ENCODE assay signal across 2 cellular contexts in the genomic region with DNA sequence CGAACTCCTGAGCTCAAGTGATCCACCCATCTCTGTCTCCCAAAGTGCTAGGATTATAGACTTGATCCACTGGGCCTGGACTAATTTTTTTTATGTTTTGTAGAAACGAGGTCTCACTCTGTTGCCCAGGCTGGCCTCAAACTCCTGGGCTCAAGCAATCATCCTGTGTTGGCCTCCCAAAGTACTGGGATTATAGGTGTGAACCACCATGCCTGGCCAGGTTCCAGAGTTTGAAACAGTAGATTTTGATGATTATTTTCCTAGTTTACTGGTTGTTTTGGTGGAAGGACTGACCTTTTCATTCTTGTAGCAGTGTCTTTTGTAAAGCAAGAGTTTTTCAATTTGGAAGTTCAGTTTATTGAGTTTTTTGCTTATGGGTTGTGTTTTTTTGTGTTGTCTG.
TF ChIP-seq lines count a peak whose summit lies in the region.

No MANE protein-coding gene starts in this region.

TF ChIP-seq in HEK293, 187 proteins besides CTCF, POLR2A, EP300 and RAD21 (continued from another document):
- TF ChIP-seq, protein P1, sequence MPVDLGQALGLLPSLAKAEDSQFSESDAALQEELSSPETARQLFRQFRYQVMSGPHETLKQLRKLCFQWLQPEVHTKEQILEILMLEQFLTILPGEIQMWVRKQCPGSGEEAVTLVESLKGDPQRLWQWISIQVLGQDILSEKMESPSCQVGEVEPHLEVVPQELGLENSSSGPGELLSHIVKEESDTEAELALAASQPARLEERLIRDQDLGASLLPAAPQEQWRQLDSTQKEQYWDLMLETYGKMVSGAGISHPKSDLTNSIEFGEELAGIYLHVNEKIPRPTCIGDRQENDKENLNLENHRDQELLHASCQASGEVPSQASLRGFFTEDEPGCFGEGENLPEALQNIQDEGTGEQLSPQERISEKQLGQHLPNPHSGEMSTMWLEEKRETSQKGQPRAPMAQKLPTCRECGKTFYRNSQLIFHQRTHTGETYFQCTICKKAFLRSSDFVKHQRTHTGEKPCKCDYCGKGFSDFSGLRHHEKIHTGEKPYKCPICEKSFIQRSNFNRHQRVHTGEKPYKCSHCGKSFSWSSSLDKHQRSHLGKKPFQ (tag by site-specific recombination; IDR thresholded peaks at IDR 0.05): peak; percentile 98
- no peak for TF ChIP-seq HOXA7 (CRISPR knock-in tag; IDR thresholded peaks at IDR 0.05; ENCODE audit: borderline replicate concordance)

TF ChIP-seq in WTC11, 78 proteins besides CTCF, POLR2A, EP300 and RAD21 (continued from another document):
- TF ChIP-seq, protein P2, sequence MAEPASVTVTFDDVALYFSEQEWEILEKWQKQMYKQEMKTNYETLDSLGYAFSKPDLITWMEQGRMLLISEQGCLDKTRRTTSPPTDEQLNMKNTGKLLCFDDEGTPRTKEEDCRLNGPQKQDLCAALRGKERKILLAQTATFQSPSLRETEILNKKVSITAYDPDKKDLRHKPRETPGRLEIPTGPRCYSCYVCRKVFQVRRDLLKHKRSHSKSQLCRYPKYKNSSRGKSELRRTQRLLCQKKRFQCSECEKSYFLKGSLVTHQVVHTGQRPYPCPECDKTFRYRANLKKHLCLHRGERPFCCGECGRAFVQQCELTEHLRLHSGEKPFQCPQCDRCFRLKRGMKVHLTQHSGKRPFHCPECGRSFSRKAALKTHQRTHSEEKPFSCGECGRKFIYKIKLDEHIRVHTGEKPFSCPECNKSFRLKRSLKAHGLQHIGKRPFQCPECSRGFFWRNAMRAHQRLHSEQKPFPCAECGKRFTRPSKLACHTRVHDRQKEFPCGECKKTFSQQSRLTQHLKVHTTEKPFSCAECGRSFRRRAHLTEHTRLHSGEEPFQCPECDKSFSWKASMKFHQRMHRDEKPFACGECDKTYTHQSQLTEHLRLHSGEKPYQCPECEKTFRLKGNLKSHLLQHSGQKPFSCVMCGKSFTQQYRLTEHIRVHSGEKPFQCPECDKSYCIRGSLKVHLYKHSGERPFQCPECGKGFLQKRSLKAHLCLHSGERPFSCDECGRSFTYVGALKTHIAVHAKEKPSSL (CRISPR knock-in tag; conservative IDR thresholded peaks at IDR 0.05): no peak
- TF ChIP-seq ZNF396 (CRISPR knock-in tag; IDR thresholded peaks at IDR 0.05; ENCODE audit: borderline replicate concordance) (no peak), ATF1 (CRISPR knock-in tag; IDR thresholded peaks at IDR 0.05) (no peak), TCF7 (CRISPR knock-in tag; IDR thresholded peaks at IDR 0.05; ENCODE audit: low read depth) (no peak), TEAD4 (CRISPR knock-in tag; IDR thresholded peaks at IDR 0.05) (no peak), SOX15 (CRISPR knock-in tag; IDR thresholded peaks at IDR 0.05) (no peak), ZNF317 (CRISPR knock-in tag; IDR thresholded peaks at IDR 0.05; ENCODE audit: borderline replicate concordance, low read depth) (no peak), ZNF416 (CRISPR knock-in tag; IDR thresholded peaks at IDR 0.05) (no peak), ZNF138 (CRISPR knock-in tag; conservative IDR thresholded peaks at IDR 0.05) (no peak), GRHL2 (CRISPR knock-in tag; IDR thresholded peaks at IDR 0.05; ENCODE audit: insufficient replicate concordance, severe bottlenecking) (no peak)
- TF ChIP-seq, protein P3, sequence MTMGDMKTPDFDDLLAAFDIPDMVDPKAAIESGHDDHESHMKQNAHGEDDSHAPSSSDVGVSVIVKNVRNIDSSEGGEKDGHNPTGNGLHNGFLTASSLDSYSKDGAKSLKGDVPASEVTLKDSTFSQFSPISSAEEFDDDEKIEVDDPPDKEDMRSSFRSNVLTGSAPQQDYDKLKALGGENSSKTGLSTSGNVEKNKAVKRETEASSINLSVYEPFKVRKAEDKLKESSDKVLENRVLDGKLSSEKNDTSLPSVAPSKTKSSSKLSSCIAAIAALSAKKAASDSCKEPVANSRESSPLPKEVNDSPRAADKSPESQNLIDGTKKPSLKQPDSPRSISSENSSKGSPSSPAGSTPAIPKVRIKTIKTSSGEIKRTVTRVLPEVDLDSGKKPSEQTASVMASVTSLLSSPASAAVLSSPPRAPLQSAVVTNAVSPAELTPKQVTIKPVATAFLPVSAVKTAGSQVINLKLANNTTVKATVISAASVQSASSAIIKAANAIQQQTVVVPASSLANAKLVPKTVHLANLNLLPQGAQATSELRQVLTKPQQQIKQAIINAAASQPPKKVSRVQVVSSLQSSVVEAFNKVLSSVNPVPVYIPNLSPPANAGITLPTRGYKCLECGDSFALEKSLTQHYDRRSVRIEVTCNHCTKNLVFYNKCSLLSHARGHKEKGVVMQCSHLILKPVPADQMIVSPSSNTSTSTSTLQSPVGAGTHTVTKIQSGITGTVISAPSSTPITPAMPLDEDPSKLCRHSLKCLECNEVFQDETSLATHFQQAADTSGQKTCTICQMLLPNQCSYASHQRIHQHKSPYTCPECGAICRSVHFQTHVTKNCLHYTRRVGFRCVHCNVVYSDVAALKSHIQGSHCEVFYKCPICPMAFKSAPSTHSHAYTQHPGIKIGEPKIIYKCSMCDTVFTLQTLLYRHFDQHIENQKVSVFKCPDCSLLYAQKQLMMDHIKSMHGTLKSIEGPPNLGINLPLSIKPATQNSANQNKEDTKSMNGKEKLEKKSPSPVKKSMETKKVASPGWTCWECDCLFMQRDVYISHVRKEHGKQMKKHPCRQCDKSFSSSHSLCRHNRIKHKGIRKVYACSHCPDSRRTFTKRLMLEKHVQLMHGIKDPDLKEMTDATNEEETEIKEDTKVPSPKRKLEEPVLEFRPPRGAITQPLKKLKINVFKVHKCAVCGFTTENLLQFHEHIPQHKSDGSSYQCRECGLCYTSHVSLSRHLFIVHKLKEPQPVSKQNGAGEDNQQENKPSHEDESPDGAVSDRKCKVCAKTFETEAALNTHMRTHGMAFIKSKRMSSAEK (CRISPR knock-in tag; IDR thresholded peaks at IDR 0.05; ENCODE audit: borderline replicate concordance): no peak
- TF ChIP-seq, protein P4, sequence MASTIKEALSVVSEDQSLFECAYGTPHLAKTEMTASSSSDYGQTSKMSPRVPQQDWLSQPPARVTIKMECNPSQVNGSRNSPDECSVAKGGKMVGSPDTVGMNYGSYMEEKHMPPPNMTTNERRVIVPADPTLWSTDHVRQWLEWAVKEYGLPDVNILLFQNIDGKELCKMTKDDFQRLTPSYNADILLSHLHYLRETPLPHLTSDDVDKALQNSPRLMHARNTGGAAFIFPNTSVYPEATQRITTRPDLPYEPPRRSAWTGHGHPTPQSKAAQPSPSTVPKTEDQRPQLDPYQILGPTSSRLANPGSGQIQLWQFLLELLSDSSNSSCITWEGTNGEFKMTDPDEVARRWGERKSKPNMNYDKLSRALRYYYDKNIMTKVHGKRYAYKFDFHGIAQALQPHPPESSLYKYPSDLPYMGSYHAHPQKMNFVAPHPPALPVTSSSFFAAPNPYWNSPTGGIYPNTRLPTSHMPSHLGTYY (CRISPR knock-in tag; IDR thresholded peaks at IDR 0.05): no peak
- TF ChIP-seq, protein P5, sequence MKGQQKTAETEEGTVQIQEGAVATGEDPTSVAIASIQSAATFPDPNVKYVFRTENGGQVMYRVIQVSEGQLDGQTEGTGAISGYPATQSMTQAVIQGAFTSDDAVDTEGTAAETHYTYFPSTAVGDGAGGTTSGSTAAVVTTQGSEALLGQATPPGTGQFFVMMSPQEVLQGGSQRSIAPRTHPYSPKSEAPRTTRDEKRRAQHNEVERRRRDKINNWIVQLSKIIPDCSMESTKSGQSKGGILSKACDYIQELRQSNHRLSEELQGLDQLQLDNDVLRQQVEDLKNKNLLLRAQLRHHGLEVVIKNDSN (CRISPR knock-in tag; IDR thresholded peaks at IDR 0.05): no peak
